ENCODE assay signal across 19 cellular contexts in genomic region chr7:129391546-129392211, GRCh38.
"Had no signal": no experiment of that assay in that cellular context is flagged by ENCODE, and none has a peak within 500 bp of the region (broad histone marks: within the 10 kb centered on the region; RNA-seq: fewer than 3 reads in every experiment).

No MANE protein-coding gene starts in this region.

- H3K27ac ChIP-seq: coronary artery, epithelial cell of prostate, tibial artery had no signal

- H3K4me1 ChIP-seq: tibial artery had no signal

- ATAC-seq: activated T-cell treated with anti-CD3 and anti-CD28 coated beads, Interleukin-2, amount 50 U/mL, for 4 hours; stimulated activated naive CD8-positive, alpha-beta T cell treated with anti-CD3 and anti-CD28 coated beads, Interleukin-15, Interleukin-2, amounts not matched to agents 100 U/mL and 50 U/mL, for 24 hours; T-helper 17 cell had no signal

- H3K9me3 ChIP-seq: tibial artery had no signal

- H3K27me3 ChIP-seq: tibial artery had no signal

- H3K4me3 ChIP-seq: coronary artery, tibial artery had no signal

- DNase-seq: activated CD4-positive, alpha-beta T cell treated with anti-CD3 and anti-CD28 coated beads for 4 hours; activated CD4-positive, alpha-beta T cell treated with anti-CD3 and anti-CD28 coated beads, Interleukin-2, amount 50 U/mL, for 48 hours; activated CD4-positive, CD25-positive, alpha-beta regulatory T cell; activated CD8-positive, alpha-beta memory T cell treated with anti-CD3 and anti-CD28 coated beads, Interleukin-2, amount 50 U/mL, for 48 hours; activated naive CD4-positive, alpha-beta T cell; activated naive CD8-positive, alpha-beta T cell treated with anti-CD3 and anti-CD28 coated beads for 36 hours; activated T-cell treated with anti-CD3 and anti-CD28 coated beads, Interleukin-2, amount 50 U/mL, for 4 hours; foreskin fibroblast; kidney glomerular epithelial cell; occipital lobe; retina; stimulated activated CD4-positive, alpha-beta T cell treated with anti-CD3 and anti-CD28 coated beads, Interleukin-12 subunit alpha, Interleukin-12 subunit beta, amount 100 ng/mL, for 4 hours; stimulated activated CD4-positive, alpha-beta T cell treated with anti-CD3 and anti-CD28 coated beads, Interleukin-4, amount 100 ng/mL, for 4 hours; stimulated activated naive CD8-positive, alpha-beta T cell treated with anti-CD3 and anti-CD28 coated beads, Interleukin-15, Interleukin-2, amounts not matched to agents 100 U/mL and 50 U/mL, for 24 hours; SW 1271; T-helper 17 cell; tibial artery had no signal
